ENCODE assay signal across 1 cellular context in the genomic region with DNA sequence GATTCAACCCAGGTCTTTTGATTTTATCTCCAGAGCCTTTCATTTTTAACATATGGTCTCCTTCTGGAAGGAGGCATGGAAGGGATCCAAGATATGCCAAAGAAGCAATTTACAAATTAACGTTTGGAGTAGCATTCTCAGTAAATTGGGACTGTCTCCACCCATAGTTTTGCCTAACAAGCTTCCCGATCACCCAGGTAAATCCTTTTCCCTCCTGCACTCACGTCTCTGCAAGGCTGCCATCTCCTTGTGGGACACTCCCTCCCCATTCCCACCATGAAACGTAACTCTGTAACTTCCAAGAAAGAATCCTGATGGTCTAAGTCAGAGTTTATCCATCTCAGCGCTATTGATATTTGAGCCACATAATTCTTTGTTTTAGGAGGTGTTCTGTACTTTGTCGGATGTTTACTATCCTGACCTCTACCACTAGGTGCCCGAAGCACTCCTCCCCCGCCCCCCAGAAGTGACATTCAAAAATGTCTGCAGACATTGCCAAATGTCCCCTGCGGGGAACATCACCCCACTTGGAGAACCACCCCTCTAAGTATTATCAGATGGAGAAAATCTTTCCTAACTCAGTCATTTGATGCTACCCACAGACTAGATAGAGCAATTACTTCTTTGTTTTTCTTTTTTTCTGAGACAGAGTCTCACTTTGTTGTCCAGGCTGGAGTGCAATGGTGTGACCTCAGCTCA.
A peak's percentile ranks its signal among the peaks of the same experiment; 100 is the strongest.
TF ChIP-seq lines count a peak whose summit lies in the region.

No MANE protein-coding gene starts in this region.

TF ChIP-seq in A549, 52 proteins besides CTCF, POLR2A, EP300 and RAD21 (continued from another document):
- TF ChIP-seq, protein P1, sequence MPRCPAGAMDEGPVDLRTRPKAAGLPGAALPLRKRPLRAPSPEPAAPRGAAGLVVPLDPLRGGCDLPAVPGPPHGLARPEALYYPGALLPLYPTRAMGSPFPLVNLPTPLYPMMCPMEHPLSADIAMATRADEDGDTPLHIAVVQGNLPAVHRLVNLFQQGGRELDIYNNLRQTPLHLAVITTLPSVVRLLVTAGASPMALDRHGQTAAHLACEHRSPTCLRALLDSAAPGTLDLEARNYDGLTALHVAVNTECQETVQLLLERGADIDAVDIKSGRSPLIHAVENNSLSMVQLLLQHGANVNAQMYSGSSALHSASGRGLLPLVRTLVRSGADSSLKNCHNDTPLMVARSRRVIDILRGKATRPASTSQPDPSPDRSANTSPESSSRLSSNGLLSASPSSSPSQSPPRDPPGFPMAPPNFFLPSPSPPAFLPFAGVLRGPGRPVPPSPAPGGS (IDR thresholded peaks at IDR 0.05) = no peak
- TF ChIP-seq, protein P2, sequence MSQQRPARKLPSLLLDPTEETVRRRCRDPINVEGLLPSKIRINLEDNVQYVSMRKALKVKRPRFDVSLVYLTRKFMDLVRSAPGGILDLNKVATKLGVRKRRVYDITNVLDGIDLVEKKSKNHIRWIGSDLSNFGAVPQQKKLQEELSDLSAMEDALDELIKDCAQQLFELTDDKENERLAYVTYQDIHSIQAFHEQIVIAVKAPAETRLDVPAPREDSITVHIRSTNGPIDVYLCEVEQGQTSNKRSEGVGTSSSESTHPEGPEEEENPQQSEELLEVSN (IDR thresholded peaks at IDR 0.05; ENCODE audit: borderline replicate concordance, low read depth) = no peak
- TF ChIP-seq ZNF302 (CRISPR knock-in tag; IDR thresholded peaks at IDR 0.05) (no peak), GATA3 (IDR thresholded peaks at IDR 0.05; ENCODE audit: borderline replicate concordance) (peak; percentile 33; the same call in 1 of the 2 replicates)
